13 cellular contexts compared by ENCODE assay signal in the genomic region with DNA sequence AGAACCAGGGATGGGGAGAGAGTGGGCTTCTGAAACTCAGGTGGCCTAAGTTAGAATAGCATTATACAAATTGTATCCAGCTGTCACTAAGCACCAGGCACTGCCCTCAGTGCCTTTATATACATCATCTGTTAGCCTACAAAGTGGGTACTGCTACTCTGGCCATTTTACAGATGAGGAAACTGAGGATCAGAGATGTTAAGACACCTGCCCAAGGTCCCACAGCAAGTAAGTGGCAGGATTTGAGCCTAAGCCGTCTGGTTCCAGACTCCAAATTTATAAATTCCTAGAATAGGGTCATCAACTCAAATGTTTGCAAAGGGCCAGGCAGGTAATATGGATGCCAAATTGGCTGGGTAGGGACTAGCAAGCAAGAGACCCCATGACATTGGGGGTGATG. TPM values are rescaled to one million over a fixed set of nuclear protein-coding genes. Genes with fewer than 3 reads are reported as not detected.
DNase-seq lines count a peak whose midpoint lies in the region; ATAC-seq, FAIRE-seq and TF ChIP-seq lines count a peak whose summit lies in the region.
"Had no signal": no experiment of that assay in that cellular context is flagged by ENCODE, and none has a peak within 500 bp of the region (broad histone marks: within the 10 kb centered on the region; RNA-seq: fewer than 3 reads in every experiment).

No MANE protein-coding gene starts in this region.

- no peak overlapping the region for H3K4ac ChIP-seq in IMR-90 (ENCODE audit: low read depth, low read length)

- H3K27me3 ChIP-seq in IMR-90 (ENCODE audit: control insufficient read depth, insufficient read depth, low read length) (no peaks in the 10 kb centered on the region), endocrine pancreas (ENCODE audit: control insufficient read depth, insufficient read depth, low read length) (no peaks in the 10 kb centered on the region), prostate gland (replicated peaks; ENCODE audit: insufficient read depth) (no peaks in the 10 kb centered on the region), testis (no peaks in the 10 kb centered on the region)
- H3K27me3 ChIP-seq: BE2C had no signal

- CTCF ChIA-PET in A549 (lab: Yijun Ruan, JAX) (interaction anchor here (1.6 to 8.2 kb wide), 4 partner anchors 9 to 491 kb away, joined by 4 to 78 read pairs (median 6); partner anchors contain the start of gene ZNF843), IMR-90 (lab: Yijun Ruan, JAX) (no interaction called here)

- H4K8ac ChIP-seq in IMR-90 (ENCODE audit: low read depth in 2 of 2, low read length in 2 of 2) = no peak overlapping the region

- no peak overlapping the region for H3K14ac ChIP-seq in IMR-90 (replicated peaks; ENCODE audit: low read depth, low read length)

- no peak for TF ChIP-seq POLR2A in A549 (IDR thresholded peaks at IDR 0.05; ENCODE audit: low read length)
- no peak for TF ChIP-seq POLR2A in IMR-90 (IDR thresholded peaks at IDR 0.05; ENCODE audit: low read depth, low read length)
- TF ChIP-seq POLR2A in prostate gland (IDR thresholded peaks at IDR 0.05) = no peak
- TF ChIP-seq POLR2A in testis (IDR thresholded peaks at IDR 0.05) = no peak

- no peak for FAIRE-seq in A549 (lab: Jason Lieb, UNC)

- H3K4me3 ChIP-seq in A549 (no peak overlapping the region), IMR-90 (ENCODE audit: insufficient read depth, low read depth, low read length) (no peak overlapping the region), endocrine pancreas (ENCODE audit: control insufficient read depth, insufficient read depth, low read length) (no peak overlapping the region), prostate gland (no peak overlapping the region), testis (no peak overlapping the region)

- POLR2A ChIA-PET in A549 (lab: Yijun Ruan, JAX) (no interaction called here), IMR-90 (lab: Charles Lee; ENCODE audit: unreplicated experiment) (interaction anchor here (0.5 kb wide), 1 partner anchor 117 kb away, joined by 3 read pairs; no protein-coding TSS in a partner anchor)

- no peak overlapping the region for H3K56ac ChIP-seq in IMR-90 (ENCODE audit: extremely low read depth, insufficient read depth, low read length)

- H2BK20ac ChIP-seq in IMR-90 (ENCODE audit: low read depth, low read length) = no peak overlapping the region

- H3K9me1 ChIP-seq in IMR-90 (ENCODE audit: insufficient read depth, low read length) = peaks cover 11% of the 10 kb centered on the region; the same call in 1 of the 2 replicates

- no peak overlapping the region for H2BK5ac ChIP-seq in IMR-90 (ENCODE audit: low read depth, low read length, poor library complexity, severe bottlenecking)

- peak overlapping the region; percentile 100 for H2AK9ac ChIP-seq in IMR-90 (replicated peaks; ENCODE audit: low read depth, low read length, poor library complexity)

- dilution Hi-C loops in IMR-90 (cut with HindIII; ENCODE audit: low sequenced_read_pairs, unreplicated experiment) = no loop called here

- H3K23ac ChIP-seq in IMR-90 (ENCODE audit: low read depth, low read length) = no peak overlapping the region

- ATAC-seq in A549 (no peak), IMR-90 (ENCODE audit: low read depth) (no peak), HG03108 (IDR thresholded peaks at IDR 0.05; ENCODE audit: unreplicated experiment) (no peak)
- ATAC-seq: left colon had no signal

- H3K4me2 ChIP-seq in A549 = no peak overlapping the region
- no peak overlapping the region; the same call in 1 of the 2 replicates for H3K4me2 ChIP-seq in IMR-90 (ENCODE audit: low read depth, low read length)

- peaks cover 10 to 38% of the 10 kb centered on the region in 2 experiments; a peak in 3 of 4 replicates for H3K79me1 ChIP-seq in IMR-90 (ENCODE audit: low read depth in 1 of 2, low read length in 2 of 2)

- H4K20me1 ChIP-seq in IMR-90 (ENCODE audit: insufficient read depth, low read length) = peaks cover 10% of the 10 kb centered on the region

- H2AFZ ChIP-seq in IMR-90 (replicated peaks; ENCODE audit: low read length, poor library complexity) = no peak overlapping the region

- DNase-seq in A549 (ENCODE audit: low read depth in 1 of 2, low spot score in 1 of 2) (no peak), IMR-90 (no peak), prostate gland (ENCODE audit: low spot score) (no peak), NCI-H1417 (lab: John Stamatoyannopoulos, UW) (no peak), testis (no peak), COR-L47 (lab: John Stamatoyannopoulos, UW) (no peak)
- DNase-seq: BE2C; effector memory CD4-positive, alpha-beta T cell; NCI-H1105 treated with DMSO at 0.1 percent for 48 hours; stimulated activated CD4-positive, alpha-beta T cell treated with anti-CD3 and anti-CD28 coated beads, Interleukin-12 subunit alpha, Interleukin-12 subunit beta, amount 100 ng/mL, for 4 hours had no signal

- H3K4me1 ChIP-seq in A549 = peaks cover 26% of the 10 kb centered on the region
- H3K4me1 ChIP-seq in IMR-90 (ENCODE audit: control insufficient read depth, insufficient read depth, low read length) = peaks cover 7% of the 10 kb centered on the region
- no peaks in the 10 kb centered on the region for H3K4me1 ChIP-seq in endocrine pancreas (ENCODE audit: control insufficient read depth, insufficient read depth, low read length)
- H3K4me1 ChIP-seq in prostate gland (replicated peaks) = peaks cover 16% of the 10 kb centered on the region
- peaks cover 33% of the 10 kb centered on the region for H3K4me1 ChIP-seq in testis

- H3K18ac ChIP-seq in IMR-90 (ENCODE audit: low read depth, low read length) = no peak overlapping the region

- H3K27ac ChIP-seq in A549 (no peak overlapping the region; a peak in 1 of 6 replicates), IMR-90 (ENCODE audit: insufficient read depth, low read length) (no peak overlapping the region), prostate gland (peak overlapping the region; percentile 95), testis (peak overlapping the region in 1 of 2 donors; percentile 97)

- H2AK5ac ChIP-seq in IMR-90 (ENCODE audit: low read depth, low read length) = no peak overlapping the region

- TF ChIP-seq RAD21 in A549 (conservative IDR thresholded peaks at IDR 0.05 in 1 of 2, IDR thresholded peaks at IDR 0.05 in 1 of 2) (no peak), IMR-90 (IDR thresholded peaks at IDR 0.05; ENCODE audit: low read length) (no peak)

- H3K9me3 ChIP-seq in A549 (no peaks in the 10 kb centered on the region), IMR-90 (ENCODE audit: control insufficient read depth, insufficient read depth, low read length) (no peaks in the 10 kb centered on the region), endocrine pancreas (ENCODE audit: control insufficient read depth, low read length) (no peaks in the 10 kb centered on the region), prostate gland (no peaks in the 10 kb centered on the region), testis (no peaks in the 10 kb centered on the region)
- H3K9me3 ChIP-seq: BE2C had no signal

- no TSS peak for BruUV-seq in IMR-90 (replicated peaks; lab: Mats Ljungman, UMichigan)

- intact Hi-C loops in IMR-90 (cut with micrococcal nuclease) (loop anchor here (5.0 to 10.0 kb wide), 3 partner anchors 124 to 914 kb away; partner anchors contain the start of genes ZNF646 and ZNF668), prostate gland (cut with DNase I) (loop anchor here (10.0 kb wide), 1 partner anchor 764 kb away; a partner anchor contains a TSS), testis (cut with DNase I; ENCODE audit: low total_unique reads) (no loop called here)

- TF ChIP-seq CTCF in A549 (IDR thresholded peaks at IDR 0.05) (no peak), IMR-90 (conservative IDR thresholded peaks at IDR 0.05; ENCODE audit: low read depth, low read length) (no peak), prostate gland (IDR thresholded peaks at IDR 0.05) (no peak), testis (IDR thresholded peaks at IDR 0.05) (no peak)

- H2BK15ac ChIP-seq in IMR-90 (ENCODE audit: low read depth, low read length) = no peak overlapping the region

- no peak overlapping the region for H2BK120ac ChIP-seq in IMR-90 (ENCODE audit: low read depth, low read length)

- 91% methylated on average over 1 of the region's 1 CpG for WGBS in A549 (ENCODE audit: missing lambda C conversion rate)
- no CpG with 5 or more reads among the region's 1 CpG for WGBS in IMR-90 (ENCODE audit: extremely low coverage in 2 of 2, insufficient read length in 1 of 2), 2 experiments
- WGBS in prostate gland = 22% methylated on average over 1 of the region's 1 CpG
- WGBS in testis, 2 donors = 56 to 77% methylated on average over 1 of the region's 1 CpG

- TF ChIP-seq EP300 in A549 (IDR thresholded peaks at IDR 0.05) = no peak

- in situ Hi-C loops in IMR-90 (cut with MboI; ENCODE audit: low sequenced_read_pairs) = no loop called here

- no peak overlapping the region for H4K5ac ChIP-seq in IMR-90 (ENCODE audit: low read depth, low read length)

- no peak overlapping the region for H4K91ac ChIP-seq in IMR-90 (ENCODE audit: insufficient read depth, low read depth, low read length)

- no peak overlapping the region for H3K9ac ChIP-seq in IMR-90 (ENCODE audit: low read depth, low read length)
- peak overlapping the region; percentile 31 for H3K9ac ChIP-seq in endocrine pancreas (ENCODE audit: control insufficient read depth, insufficient read depth, low read length)

- peaks cover 11% of the 10 kb centered on the region; the same call in 1 of the 2 replicates for H3K36me3 ChIP-seq in IMR-90 (ENCODE audit: control insufficient read depth, insufficient read depth, low read length)
- H3K36me3 ChIP-seq in endocrine pancreas (ENCODE audit: control insufficient read depth, insufficient read depth, low read length) = no peaks in the 10 kb centered on the region
- H3K36me3 ChIP-seq in prostate gland = no peaks in the 10 kb centered on the region
- no peaks in the 10 kb centered on the region for H3K36me3 ChIP-seq in testis (ENCODE audit: low read depth, missing control alignments)
- H3K36me3 ChIP-seq: BE2C had no signal

RNA-seq across cellular contexts. Expression of gene ORAI3, which starts 2.3 kb away (rescaled TPM):
- 14.1 and 17.3 TPM in 2 replicates for polyA plus RNA-seq in A549 (2011; rRNA removed)
- polyA plus RNA-seq in A549 (2012; cell fraction: cytosol; rRNA removed) = 5.9 and 10.3 TPM in 2 replicates
- polyA plus RNA-seq in A549 (2012; cell fraction: nucleus; rRNA removed) = 10.8 and 11.6 TPM in 2 replicates
- 7.1 to 11.8 TPM (median 10.5 TPM) in 3 replicates for polyA plus RNA-seq in A549 (2017; fragmentation: RNase III; extraction: RNeasy Plus Mini Kit Qiagen cat#74134 plus additional on column Dnase treatment)
- 11.0 and 13.8 TPM in 2 replicates for polyA minus RNA-seq in A549 (2011; rRNA and poly(A)+ RNA removed)
- 6.8 and 6.9 TPM in 2 replicates for total RNA-seq in IMR-90 (2012; rRNA removed)
- 16.9 TPM in 2 replicates for polyA plus RNA-seq in IMR-90 (2012; rRNA removed)
- polyA plus RNA-seq in IMR-90 (2012; cell fraction: cytosol; rRNA removed) = 16.1 and 29.4 TPM in 2 replicates
- polyA plus RNA-seq in IMR-90 (2012; cell fraction: nucleus; rRNA removed; ENCODE audit: low replicate concordance) = 12.4 and 15.2 TPM in 2 replicates
- total RNA-seq in prostate gland = 100 to 1,000 TPM in 1 of 2 donors, 10 to 100 TPM in 1; 74.6 to 114 TPM
- 10 to 100 TPM; 68.6 to 75.0 TPM for total RNA-seq in testis
- polyA plus RNA-seq in testis (ENCODE audit: insufficient read depth, low read depth, low replicate concordance) = 29.1 TPM

RNA-seq across cellular contexts. Expression of gene SETD1A, which starts 6.4 kb away (rescaled TPM):
- 2.0 and 3.8 TPM in 2 replicates for polyA plus RNA-seq in A549 (2011; rRNA removed)
- 8.7 and 11.2 TPM in 2 replicates for polyA plus RNA-seq in A549 (2012; cell fraction: cytosol; rRNA removed)
- 30.5 and 31.9 TPM in 2 replicates for polyA plus RNA-seq in A549 (2012; cell fraction: nucleus; rRNA removed)
- 15.7 to 22.6 TPM (median 21.2 TPM) in 3 replicates for polyA plus RNA-seq in A549 (2017; fragmentation: RNase III; extraction: RNeasy Plus Mini Kit Qiagen cat#74134 plus additional on column Dnase treatment)
- polyA minus RNA-seq in A549 (2011; rRNA and poly(A)+ RNA removed) = 3.9 and 7.0 TPM in 2 replicates
- total RNA-seq in IMR-90 (2012; rRNA removed) = 0.54 and 0.56 TPM in 2 replicates
- 5.8 and 6.5 TPM in 2 replicates for polyA plus RNA-seq in IMR-90 (2012; rRNA removed)
- 3.3 and 4.8 TPM in 2 replicates for polyA plus RNA-seq in IMR-90 (2012; cell fraction: cytosol; rRNA removed)
- polyA plus RNA-seq in IMR-90 (2012; cell fraction: nucleus; rRNA removed; ENCODE audit: low replicate concordance) = 16.4 and 29.7 TPM in 2 replicates
- 10 to 100 TPM in 1 of 2 donors, 1 to 10 TPM in 1; 10.0 to 29.1 TPM for total RNA-seq in prostate gland
- total RNA-seq in testis = 10 to 100 TPM; 45.7 to 45.8 TPM
- polyA plus RNA-seq in testis (ENCODE audit: insufficient read depth, low read depth, low replicate concordance) = 41.4 TPM

RNA-seq across cellular contexts. Expression of gene FBXL19, which starts 27.8 kb away (rescaled TPM):
- 5.6 and 7.0 TPM in 2 replicates for polyA plus RNA-seq in A549 (2011; rRNA removed)
- polyA plus RNA-seq in A549 (2012; cell fraction: cytosol; rRNA removed) = 11.4 and 17.1 TPM in 2 replicates
- 29.7 and 38.9 TPM in 2 replicates for polyA plus RNA-seq in A549 (2012; cell fraction: nucleus; rRNA removed)
- polyA plus RNA-seq in A549 (2017; fragmentation: RNase III; extraction: RNeasy Plus Mini Kit Qiagen cat#74134 plus additional on column Dnase treatment) = 15.5 to 21.5 TPM (median 18.3 TPM) in 3 replicates
- polyA minus RNA-seq in A549 (2011; rRNA and poly(A)+ RNA removed) = 6.8 and 9.4 TPM in 2 replicates
- total RNA-seq in IMR-90 (2012; rRNA removed) = 5.0 and 5.8 TPM in 2 replicates
- 13.8 and 19.6 TPM in 2 replicates for polyA plus RNA-seq in IMR-90 (2012; rRNA removed)
- 14.1 and 16.6 TPM in 2 replicates for polyA plus RNA-seq in IMR-90 (2012; cell fraction: cytosol; rRNA removed)
- polyA plus RNA-seq in IMR-90 (2012; cell fraction: nucleus; rRNA removed; ENCODE audit: low replicate concordance) = 29.8 and 57.4 TPM in 2 replicates
- 100 to 1,000 TPM in 1 of 2 donors, 10 to 100 TPM in 1; 23.5 to 125 TPM for total RNA-seq in prostate gland
- total RNA-seq in testis = 100 to 1,000 TPM; 142 to 149 TPM
- 47.0 TPM for polyA plus RNA-seq in testis (ENCODE audit: insufficient read depth, low read depth, low replicate concordance)

RNA-seq across cellular contexts. Expression of gene HSD3B7, which starts 33.8 kb away (rescaled TPM):
- polyA plus RNA-seq in A549 (2011; rRNA removed) = 10.5 and 15.2 TPM in 2 replicates
- 11.1 and 16.1 TPM in 2 replicates for polyA plus RNA-seq in A549 (2012; cell fraction: cytosol; rRNA removed)
- polyA plus RNA-seq in A549 (2012; cell fraction: nucleus; rRNA removed) = 24.6 and 27.6 TPM in 2 replicates
- polyA plus RNA-seq in A549 (2017; fragmentation: RNase III; extraction: RNeasy Plus Mini Kit Qiagen cat#74134 plus additional on column Dnase treatment) = 17.3 to 20.1 TPM (median 19.7 TPM) in 3 replicates
- polyA minus RNA-seq in A549 (2011; rRNA and poly(A)+ RNA removed) = 11.4 and 13.6 TPM in 2 replicates
- total RNA-seq in IMR-90 (2012; rRNA removed) = 9.4 and 11.3 TPM in 2 replicates
- 8.5 and 9.3 TPM in 2 replicates for polyA plus RNA-seq in IMR-90 (2012; rRNA removed)
- 9.7 and 12.6 TPM in 2 replicates for polyA plus RNA-seq in IMR-90 (2012; cell fraction: cytosol; rRNA removed)
- 10.7 and 21.0 TPM in 2 replicates for polyA plus RNA-seq in IMR-90 (2012; cell fraction: nucleus; rRNA removed; ENCODE audit: low replicate concordance)
- total RNA-seq in prostate gland = 10 to 100 TPM; 10.3 to 10.7 TPM
- 1 to 10 TPM; 5.7 to 7.4 TPM for total RNA-seq in testis
- 8.9 TPM for polyA plus RNA-seq in testis (ENCODE audit: insufficient read depth, low read depth, low replicate concordance)

RNA-seq across cellular contexts. Expression of gene CTF1, which starts 54.8 kb away (rescaled TPM):
- polyA plus RNA-seq in A549 (2011; rRNA removed) = 0.13 and 0.44 TPM in 2 replicates
- polyA plus RNA-seq in A549 (2012; cell fraction: cytosol; rRNA removed) = 0.34 and 0.52 TPM in 2 replicates
- 0.23 and 0.54 TPM in 2 replicates for polyA plus RNA-seq in A549 (2012; cell fraction: nucleus; rRNA removed)
- polyA plus RNA-seq in A549 (2017; fragmentation: RNase III; extraction: RNeasy Plus Mini Kit Qiagen cat#74134 plus additional on column Dnase treatment) = 0.16 to 0.30 TPM (median 0.23 TPM) in 3 replicates
- 0.17 and 0.63 TPM in 2 replicates for polyA minus RNA-seq in A549 (2011; rRNA and poly(A)+ RNA removed)
- total RNA-seq in IMR-90 (2012; rRNA removed) = 0.18 and 0.56 TPM in 2 replicates
- polyA plus RNA-seq in IMR-90 (2012; rRNA removed) = 12.9 and 13.8 TPM in 2 replicates
- polyA plus RNA-seq in IMR-90 (2012; cell fraction: cytosol; rRNA removed) = 12.9 and 21.8 TPM in 2 replicates
- polyA plus RNA-seq in IMR-90 (2012; cell fraction: nucleus; rRNA removed; ENCODE audit: low replicate concordance) = 10.8 and 14.0 TPM in 2 replicates
- total RNA-seq in prostate gland = 10 to 100 TPM in 1 of 2 donors, 1 to 10 TPM in 1; 9.8 to 13.9 TPM
- total RNA-seq in testis = 1 to 10 TPM; 5.9 to 9.0 TPM
- 5.6 TPM for polyA plus RNA-seq in testis (ENCODE audit: insufficient read depth, low read depth, low replicate concordance)

Comparison
In these comparisons a context has a peak if more than half of its experiments do, and no peak if none do; other contexts are left out.
1. H3K27ac ChIP-seq: peak in prostate gland (2 of 2); none in A549 (0 of 2) and IMR-90 (single experiment).